13 cellular contexts compared by ENCODE assay signal in genomic region chr17:58621174-58621573, GRCh38.
DNase-seq lines count a peak whose midpoint lies in the region; ATAC-seq and TF ChIP-seq lines count a peak whose summit lies in the region.
"Had no signal": no experiment of that assay in that cellular context is flagged by ENCODE, and none has a peak within 500 bp of the region (broad histone marks: within the 10 kb centered on the region; RNA-seq: fewer than 3 reads in every experiment).

No MANE protein-coding gene starts in this region.

- H3K27me3 ChIP-seq in BLaER1 treated with 17β-estradiol and CSF1 and Interleukin-3, amounts not matched to agents 10 nM and 100 nM: no peaks in the 10 kb centered on the region
- H3K27me3 ChIP-seq in psoas muscle (ENCODE audit: insufficient read depth in 3 of 3, low read length in 2 of 3): no peaks in the 10 kb centered on the region

- intact Hi-C loops in natural killer cell (cut with micrococcal nuclease): no loop called here
- intact Hi-C loops in psoas muscle (cut with DNase I): loop anchor here in 1 of 2 donors (2.0 kb wide), 1 partner anchor 20 kb away; no protein-coding TSS in a partner anchor

- TF ChIP-seq CTCF in natural killer cell (IDR thresholded peaks at IDR 0.05): no peak
- TF ChIP-seq CTCF in psoas muscle (IDR thresholded peaks at IDR 0.05): no peak

- H3K27ac Mint-ChIP-seq in natural killer cell: no peak overlapping the region
- H3K27ac Mint-ChIP-seq: activated T-helper 2 cell treated with anti-CD3 and anti-CD28 coated beads, Interferon-gamma antibody, Interleukin-2, Interleukin-4, amounts not matched to agents 10 μg/mL and 5 μg/mL and 100 μg/mL, durations not matched to agents 14 hours and 24 hours and 36 hours had no signal

- H3K9me3 ChIP-seq in BLaER1 treated with 17β-estradiol and CSF1 and Interleukin-3, amounts not matched to agents 10 nM and 100 nM (replicated peaks in 1 of 11): no peaks in the 10 kb centered on the region
- no peaks in the 10 kb centered on the region for H3K9me3 ChIP-seq in psoas muscle

- ATAC-seq in GM19023 (IDR thresholded peaks at IDR 0.05; ENCODE audit: unreplicated experiment): peak; percentile 62
- ATAC-seq in GM21825 (IDR thresholded peaks at IDR 0.05; ENCODE audit: unreplicated experiment): peak; percentile 65
- peak; percentile 71 for ATAC-seq in HG03354 (IDR thresholded peaks at IDR 0.05; ENCODE audit: poor library complexity, severe bottlenecking, unreplicated experiment)
- no peak for ATAC-seq in natural killer cell
- ATAC-seq in psoas muscle: no peak

- 47 to 71% (median 71%) methylated on average over 3 of the region's 3 CpGs for WGBS in psoas muscle, 3 donors

- peak overlapping the region in 7 of 11 experiments; percentile 7 to 45 (median 25); a peak in 11 of 22 replicates for H3K4me2 ChIP-seq in BLaER1 treated with 17β-estradiol and CSF1 and Interleukin-3, amounts not matched to agents 10 nM and 100 nM

- no peaks in the 10 kb centered on the region for H3K4me1 Mint-ChIP-seq in natural killer cell

- H3K9me3 Mint-ChIP-seq in natural killer cell: no peaks in the 10 kb centered on the region
- H3K9me3 Mint-ChIP-seq: activated T-helper 2 cell treated with anti-CD3 and anti-CD28 coated beads, Interferon-gamma antibody, Interleukin-2, Interleukin-4, amounts not matched to agents 10 μg/mL and 5 μg/mL and 100 μg/mL, durations not matched to agents 14 hours and 24 hours and 36 hours had no signal

- H3K4me3 Mint-ChIP-seq in natural killer cell: no peak overlapping the region

- DNase-seq in NCI-H187 treated with DMSO at 0.1 percent for 48 hours (lab: John Stamatoyannopoulos, UW) (no peak), natural killer cell (no peak), RKO (ENCODE audit: low spot score) (no peak), psoas muscle (no peak)
- DNase-seq: DMS53; mesendoderm; SIG-M5; stimulated activated CD4-positive, alpha-beta T cell treated with anti-CD3 and anti-CD28 coated beads, Interleukin-2, amount 100 ng/mL, for 24 hours had no signal

- no peak overlapping the region for H3K4me3 ChIP-seq in BLaER1 treated with 17β-estradiol and CSF1 and Interleukin-3, amounts not matched to agents 10 nM and 100 nM
- no peak overlapping the region for H3K4me3 ChIP-seq in psoas muscle

- H4K20me1 ChIP-seq in BLaER1 treated with 17β-estradiol and CSF1 and Interleukin-3, amounts not matched to agents 10 nM and 100 nM: no peaks in the 10 kb centered on the region

- H3K36me3 Mint-ChIP-seq in natural killer cell: no peaks in the 10 kb centered on the region

- H3K27me3 Mint-ChIP-seq in natural killer cell (ENCODE audit: low read depth in 2 of 2): peaks cover 0 to 2% of the 10 kb centered on the region in 2 donors

- peaks cover 4 to 9% (median 7%) of the 10 kb centered on the region in 10 experiments; a peak in 19 of 20 replicates for H3K4me1 ChIP-seq in BLaER1 treated with 17β-estradiol and CSF1 and Interleukin-3, amounts not matched to agents 10 nM and 100 nM
- H3K4me1 ChIP-seq in psoas muscle: no peaks in the 10 kb centered on the region

- H3K27ac ChIP-seq in BLaER1 treated with 17β-estradiol and CSF1 and Interleukin-3, amounts not matched to agents 10 nM and 100 nM: no peak overlapping the region
- H3K27ac ChIP-seq in psoas muscle: no peak overlapping the region

- H3K9ac ChIP-seq in BLaER1 treated with 17β-estradiol and CSF1 and Interleukin-3, amounts not matched to agents 10 nM and 100 nM: no peak overlapping the region

- H3K36me3 ChIP-seq in BLaER1 treated with 17β-estradiol and CSF1 and Interleukin-3, amounts not matched to agents 10 nM and 100 nM: no peaks in the 10 kb centered on the region
- H3K36me3 ChIP-seq in psoas muscle (ENCODE audit: insufficient read depth in 1 of 2, low read depth in 1 of 2): no peaks in the 10 kb centered on the region

Comparison
In these comparisons a context has a peak if more than half of its experiments do, and no peak if none do; other contexts are left out.
1. ATAC-seq: peak in GM19023 (single experiment), GM21825 (single experiment) and HG03354 (single experiment); none in natural killer cell (0 of 3) and psoas muscle (0 of 4).